ENCODE assay signal across 8 cellular contexts in the genomic region with DNA sequence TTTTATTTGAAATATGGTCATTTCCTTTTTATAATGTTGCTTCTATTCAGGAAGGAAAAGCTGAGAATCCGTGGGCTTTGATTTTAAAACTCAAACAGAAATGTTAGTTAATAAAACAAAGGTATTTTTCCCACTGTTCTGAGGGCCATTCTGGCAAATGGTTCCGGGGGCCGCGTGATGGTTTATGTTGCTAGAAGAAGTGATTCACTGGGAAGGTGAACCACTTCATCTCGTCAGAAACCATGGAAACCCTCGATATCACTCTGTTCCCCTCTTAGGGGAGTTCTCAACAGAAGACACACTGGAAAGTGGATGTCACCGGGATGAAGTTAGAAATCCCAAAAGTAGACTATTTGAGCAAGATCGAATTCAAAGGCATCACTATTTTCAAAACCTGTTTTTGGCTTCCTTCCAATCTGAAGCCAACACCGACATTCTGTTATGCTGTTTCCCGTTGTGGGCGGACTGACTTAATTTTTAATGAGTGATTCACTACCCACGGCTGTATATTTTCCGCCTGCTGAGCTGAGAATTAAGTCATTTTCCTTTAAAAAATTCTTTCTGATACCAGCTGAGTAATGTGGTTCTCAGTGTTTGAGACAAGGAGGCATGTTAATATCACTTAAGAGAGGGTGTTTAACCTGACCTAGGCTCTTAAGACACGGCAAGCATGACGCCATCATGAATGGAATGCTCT.
DNase-seq lines count a peak whose midpoint lies in the region; ATAC-seq and TF ChIP-seq lines count a peak whose summit lies in the region.

No MANE protein-coding gene starts in this region.

- no peaks in the 10 kb centered on the region for H3K36me3 Mint-ChIP-seq in mesothelial cell of epicardium

- peaks cover 2% of the 10 kb centered on the region for H3K27me3 Mint-ChIP-seq in mesothelial cell of epicardium (ENCODE audit: low read depth)

- ATAC-seq in HG02759 (IDR thresholded peaks at IDR 0.05; ENCODE audit: unreplicated experiment) (peak; percentile 42), GM21737 (IDR thresholded peaks at IDR 0.05; ENCODE audit: unreplicated experiment) (no peak), GM19328 (IDR thresholded peaks at IDR 0.05; ENCODE audit: unreplicated experiment) (no peak), HG02973 (IDR thresholded peaks at IDR 0.05; ENCODE audit: unreplicated experiment) (no peak)

- peak overlapping the region; percentile 7 for H3K4me3 ChIP-seq in fibroblast of pulmonary artery (replicated peaks; ENCODE audit: low read depth, low read length)

- no peak overlapping the region for H3K4me3 Mint-ChIP-seq in mesothelial cell of epicardium

- DNase-seq in activated CD4-positive, alpha-beta T cell treated with anti-CD3 and anti-CD28 coated beads, Interleukin-2, amount 50 U/mL, for 48 hours, result peak; percentile 54 to 72
- DNase-seq in fibroblast of pulmonary artery (ENCODE audit: low read depth) (peak; percentile 88), mesothelial cell of epicardium (ENCODE audit: low spot score in 2 of 2, unreplicated experiment in 2 of 2) (no peak)
- DNase-seq in stimulated activated CD4-positive, alpha-beta T cell treated with anti-CD3 and anti-CD28 coated beads, Interleukin-4, amount 100 ng/mL, for 1 hour, result peak; percentile 41

- no peaks in the 10 kb centered on the region for H3K9me3 Mint-ChIP-seq in mesothelial cell of epicardium

- TF ChIP-seq CTCF in fibroblast of pulmonary artery (IDR thresholded peaks at IDR 0.05; ENCODE audit: low read length, missing control alignments) (no peak), mesothelial cell of epicardium (IDR thresholded peaks at IDR 0.05; ENCODE audit: unreplicated experiment) (no peak)

- peaks cover 42% of the 10 kb centered on the region for H3K4me1 Mint-ChIP-seq in mesothelial cell of epicardium

- H3K27ac Mint-ChIP-seq in mesothelial cell of epicardium, result no peak overlapping the region

Comparison
In these comparisons a context has a peak if more than half of its experiments do, and no peak if none do; other contexts are left out.
1. DNase-seq: peak in activated CD4-positive, alpha-beta T cell treated with anti-CD3 and anti-CD28 coated beads, Interleukin-2, amount 50 U/mL, for 48 hours (2 of 2), fibroblast of pulmonary artery (single experiment) and stimulated activated CD4-positive, alpha-beta T cell treated with anti-CD3 and anti-CD28 coated beads, Interleukin-4, amount 100 ng/mL, for 1 hour (single experiment); none in mesothelial cell of epicardium (0 of 2).